ENCODE assay signal across 21 cellular contexts in genomic region chr11:68433541-68433940, GRCh38.
"Had no signal": no experiment of that assay in that cellular context is flagged by ENCODE, and none has a peak within 500 bp of the region (broad histone marks: within the 10 kb centered on the region; RNA-seq: fewer than 3 reads in every experiment).

No MANE protein-coding gene starts in this region.

- H3K27me3 Mint-ChIP-seq: T-cell had no signal

- ATAC-seq: T-cell had no signal

- DNase-seq: Karpas-422, KG1, MG63, NCI-H1092, NCI-H1105 treated with DMSO at 0.1 percent for 48 hours, NCI-H1417 treated with DMSO at 0.1 percent for 48 hours, NCI-H146, NCI-H1694 treated with DMSO at 0.1 percent for 48 hours, NCI-H1930, NCI-H2081, NCI-H2107, NCI-H2227 treated with DMSO at 0.1 percent for 48 hours, NCI-H510A, NCI-H524 treated with DMSO at 0.1 percent for 48 hours, NCI-H774, RPMI8226, SHP77, SK-N-SH, SW 1271, T-cell had no signal

- H3K9me2 ChIP-seq: SK-N-SH had no signal

- H3K27me3 ChIP-seq: MG63 had no signal

- H3K4me3 ChIP-seq: MG63 had no signal

- FAIRE-seq: RCC 7860 had no signal

- H3K4me3 Mint-ChIP-seq: T-cell had no signal

- H3K4me2 ChIP-seq: SK-N-SH had no signal

- H3K27ac Mint-ChIP-seq: T-cell had no signal

- H3K9ac ChIP-seq: SK-N-SH had no signal
